Comparison of ENCODE assay signal across 1 cellular context in genomic region chr9:124779368-124780059, GRCh38.
TF ChIP-seq lines count a peak whose summit lies in the region.

No MANE protein-coding gene starts in this region.

TF ChIP-seq in endothelial cell of umbilical vein, 7 proteins besides CTCF, POLR2A, EP300 and RAD21:
- no peak for TF ChIP-seq MYC (IDR thresholded peaks at IDR 0.05; ENCODE audit: low read depth, low read length)
- TF ChIP-seq JUN (IDR thresholded peaks at IDR 0.05; ENCODE audit: borderline replicate concordance, insufficient read depth, insufficient read length, low read depth): peak; percentile 24
- TF ChIP-seq EZH2 (IDR thresholded peaks at IDR 0.05; ENCODE audit: borderline replicate concordance, low read depth, low read length, severe bottlenecking): no peak
- TF ChIP-seq MAX (IDR thresholded peaks at IDR 0.05; ENCODE audit: insufficient read depth, insufficient read length): no peak
- TF ChIP-seq POLR2AphosphoS5 (IDR thresholded peaks at IDR 0.05; ENCODE audit: insufficient read depth, low read depth, low read length): no peak
- peak; percentile 43 for TF ChIP-seq FOS (IDR thresholded peaks at IDR 0.05; ENCODE audit: borderline replicate concordance, insufficient read depth, low read length)
